9 cellular contexts compared by ENCODE assay signal in the genomic region with DNA sequence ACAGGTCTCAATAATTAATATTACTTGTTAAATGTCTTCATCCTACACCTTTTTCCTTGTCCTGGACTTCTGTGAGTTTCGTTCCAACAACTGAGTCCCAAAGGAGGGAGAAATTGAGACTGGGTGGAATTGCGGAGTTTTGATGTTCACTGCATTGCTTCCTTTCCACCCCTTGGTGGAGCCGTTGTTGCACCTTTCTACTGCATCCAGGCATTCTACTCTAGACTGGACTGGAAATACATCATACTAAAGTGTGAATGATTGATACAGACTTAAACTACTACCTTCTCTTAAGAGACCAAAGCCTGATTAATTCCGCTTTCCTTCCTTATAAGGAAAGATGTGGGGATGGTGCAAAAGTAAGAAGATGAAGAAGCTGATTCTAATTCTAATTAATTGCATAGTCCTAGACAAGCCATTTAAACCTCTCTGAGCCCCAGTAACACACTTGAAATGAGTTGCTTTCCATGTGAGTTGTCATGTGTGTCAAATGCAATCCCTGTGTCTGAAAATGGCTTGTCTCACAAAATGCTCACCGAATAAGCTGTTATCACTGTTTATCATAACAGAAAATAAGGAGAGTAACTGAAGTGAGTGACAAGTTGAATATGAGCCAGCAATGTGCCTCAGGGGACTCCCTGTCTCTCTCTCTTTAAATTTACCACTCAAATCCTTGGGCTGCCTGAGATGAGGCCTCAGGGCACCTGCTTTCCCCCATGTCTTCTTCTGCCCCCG.
A peak's percentile ranks its signal among the peaks of the same experiment; 100 is the strongest.
DNase-seq lines count a peak whose midpoint lies in the region; ATAC-seq and TF ChIP-seq lines count a peak whose summit lies in the region.
"Had no signal": no experiment of that assay in that cellular context is flagged by ENCODE, and none has a peak within 500 bp of the region (broad histone marks: within the 10 kb centered on the region; RNA-seq: fewer than 3 reads in every experiment).

No MANE protein-coding gene starts in this region.

- H3K9me3 ChIP-seq in DND-41 (ENCODE audit: insufficient read depth, low read length, severe bottlenecking) = no peaks in the 10 kb centered on the region
- H3K9me3 ChIP-seq in SU-DHL-6 (ENCODE audit: insufficient read depth, low read length) = no peaks in the 10 kb centered on the region
- no peaks in the 10 kb centered on the region for H3K9me3 ChIP-seq in left lung

- TF ChIP-seq CTCF in DND-41 (IDR thresholded peaks at IDR 0.05; ENCODE audit: borderline replicate concordance, extremely low read depth, low read length, poor library complexity, severe bottlenecking) (peak; percentile 77), SU-DHL-6 (IDR thresholded peaks at IDR 0.05; ENCODE audit: insufficient read depth, low read length, poor library complexity, severe bottlenecking) (peak; percentile 50), left lung (IDR thresholded peaks at IDR 0.05) (peak in 1 of 2 donors; percentile 30)

- H3K4me3 ChIP-seq in DND-41 (ENCODE audit: low read depth in 1 of 2, low read length in 2 of 2) = no peak overlapping the region
- H3K4me3 ChIP-seq in Jurkat, Clone E6-1 (ENCODE audit: low read length) = no peak overlapping the region
- no peak overlapping the region for H3K4me3 ChIP-seq in SU-DHL-6 (ENCODE audit: insufficient read depth, low read length, poor library complexity, severe bottlenecking)
- no peak overlapping the region for H3K4me3 ChIP-seq in left lung

- H3K27me3 ChIP-seq in DND-41 (ENCODE audit: insufficient read depth, low read length, poor library complexity) (peaks cover 18% of the 10 kb centered on the region), SU-DHL-6 (ENCODE audit: low read length) (no peaks in the 10 kb centered on the region), left lung (peaks cover 0 to 19% of the 10 kb centered on the region in 2 donors)

- intact Hi-C loops in left lung (cut with DNase I) = no loop called here

- peak; percentile 56; the same call in 1 of the 3 replicates for ATAC-seq in DND-41 (ENCODE audit: insufficient read depth, low read depth)
- ATAC-seq in left lung = peak; percentile 61
- ATAC-seq in GM19452 (IDR thresholded peaks at IDR 0.05; ENCODE audit: unreplicated experiment) = no peak
- ATAC-seq in GM18858 (IDR thresholded peaks at IDR 0.05; ENCODE audit: unreplicated experiment) = no peak
- ATAC-seq in GM21528 (IDR thresholded peaks at IDR 0.05; ENCODE audit: low FRiP score, unreplicated experiment) = no peak

- H2AFZ ChIP-seq in DND-41 (ENCODE audit: low read depth, low read length) = no peak overlapping the region
- H2AFZ ChIP-seq in SU-DHL-6 (ENCODE audit: low read depth, low read length, severe bottlenecking) = no peak overlapping the region

- H3K4me1 ChIP-seq in DND-41 (ENCODE audit: insufficient read depth, low read length) = no peaks in the 10 kb centered on the region
- no peaks in the 10 kb centered on the region for H3K4me1 ChIP-seq in left lung

- DNase-seq in DND-41 (peak; percentile 17), left lung (no peak), substantia nigra (lab: John Stamatoyannopoulos, UW) (no peak)
- peak; percentile 10 for DNase-seq in Jurkat, Clone E6-1 (ENCODE audit: low read depth, low spot score)
- DNase-seq: stimulated activated CD8-positive, alpha-beta memory T cell treated with anti-CD3 and anti-CD28 coated beads, Interleukin-4, amount 100 ng/mL, for 48 hours had no signal

- H3K79me2 ChIP-seq in DND-41 (ENCODE audit: insufficient read depth, low read length) (no peaks in the 10 kb centered on the region), SU-DHL-6 (ENCODE audit: insufficient read depth, low read length) (no peaks in the 10 kb centered on the region)

- H3K4me2 ChIP-seq in DND-41 (ENCODE audit: insufficient read depth, low read length) (no peak overlapping the region), SU-DHL-6 (ENCODE audit: low read depth, low read length, poor library complexity, severe bottlenecking) (no peak overlapping the region)

- no peaks in the 10 kb centered on the region for H3F3A ChIP-seq in SU-DHL-6 (ENCODE audit: insufficient read depth)

- H3K9ac ChIP-seq in DND-41 (ENCODE audit: low read depth, low read length) (no peak overlapping the region), SU-DHL-6 (ENCODE audit: low read length) (no peak overlapping the region)

- H3K36me3 ChIP-seq in DND-41 (ENCODE audit: insufficient read depth, low read length) (no peaks in the 10 kb centered on the region), SU-DHL-6 (ENCODE audit: low read length) (no peaks in the 10 kb centered on the region), left lung (no peaks in the 10 kb centered on the region)

- no peaks in the 10 kb centered on the region for H3K9me2 ChIP-seq in SU-DHL-6 (replicated peaks; ENCODE audit: insufficient read depth, low read length)

- H4K20me1 ChIP-seq in DND-41 (ENCODE audit: insufficient read depth, low read length) (0 out of 2 replicates have a peak, but pooled peaks cover 2% of the 10 kb centered on the region), SU-DHL-6 (ENCODE audit: low read depth, low read length) (no peaks in the 10 kb centered on the region)

- H3K27ac ChIP-seq in DND-41 (ENCODE audit: low read length) (no peak overlapping the region), SU-DHL-6 (ENCODE audit: low read depth, low read length) (no peak overlapping the region), left lung (no peak overlapping the region), substantia nigra (ENCODE audit: low read depth, low read length, poor library complexity, severe bottlenecking) (no peak overlapping the region)

Comparison
In these comparisons a context has a peak if more than half of its experiments do, and no peak if none do; other contexts are left out.
1. ATAC-seq: peak in DND-41 (single experiment) and left lung (single experiment); none in GM19452 (single experiment), GM18858 (single experiment) and GM21528 (single experiment).
2. DNase-seq: peak in DND-41 (single experiment) and Jurkat, Clone E6-1 (single experiment); none in left lung (0 of 2) and substantia nigra (0 of 49).